Comparison of ENCODE assay signal across 1 cellular context in genomic region chr9:4663956-4664355, GRCh38.
TF ChIP-seq lines count a peak whose summit lies in the region.

No MANE protein-coding gene starts in this region.

TF ChIP-seq in IMR-90, 13 proteins besides CTCF, POLR2A, EP300 and RAD21:
- TF ChIP-seq ELK1 (IDR thresholded peaks at IDR 0.05; ENCODE audit: borderline replicate concordance, low read depth, low read length) (no peak), FOS (IDR thresholded peaks at IDR 0.05; ENCODE audit: low read depth, low read length) (no peak), NFE2L2 (IDR thresholded peaks at IDR 0.05; ENCODE audit: low read depth, low read length) (no peak), CEBPB (IDR thresholded peaks at IDR 0.05; ENCODE audit: low read depth, low read length) (no peak), CHD1 (IDR thresholded peaks at IDR 0.05; ENCODE audit: low read depth, low read length) (no peak), MAFK (IDR thresholded peaks at IDR 0.05; ENCODE audit: low read depth, low read length) (no peak), RFX5 (IDR thresholded peaks at IDR 0.05; ENCODE audit: low read depth, low read length) (no peak), USF2 (IDR thresholded peaks at IDR 0.05; ENCODE audit: low read depth, low read length) (no peak), BHLHE40 (IDR thresholded peaks at IDR 0.05; ENCODE audit: low read depth, low read length) (no peak), MXI1 (IDR thresholded peaks at IDR 0.05; ENCODE audit: borderline replicate concordance, low read depth, low read length) (no peak), RCOR1 (IDR thresholded peaks at IDR 0.05; ENCODE audit: insufficient replicate concordance, low read length) (no peak), MAZ (IDR thresholded peaks at IDR 0.05; ENCODE audit: borderline replicate concordance, low read depth, low read length) (no peak), SMC3 (IDR thresholded peaks at IDR 0.05; ENCODE audit: low read depth, low read length) (no peak)
TF ChIP-seq in IMR-90: peak in this region for 0.
